In the genomic region with DNA sequence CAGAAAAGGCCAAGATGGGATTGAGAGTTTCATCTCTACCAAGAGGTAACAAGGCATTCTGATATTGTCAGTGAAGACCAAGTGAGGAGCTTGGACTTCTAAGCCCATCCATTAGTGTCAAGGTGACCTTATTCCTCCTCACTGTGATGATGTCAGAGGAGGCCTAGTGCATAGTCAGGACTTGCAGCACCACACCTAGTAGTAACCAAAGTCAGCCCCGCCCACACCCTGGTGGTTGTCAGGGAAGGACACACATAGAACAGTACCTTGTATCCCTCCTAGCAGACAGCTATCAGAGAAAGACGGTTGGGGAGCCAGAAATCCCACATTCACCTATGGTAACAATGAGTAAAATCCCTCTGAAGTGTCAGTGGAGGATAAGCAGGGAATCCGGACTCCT, we compare ENCODE assay signal across 1 cellular context.
TF ChIP-seq lines count a peak whose summit lies in the region.

No MANE protein-coding gene starts in this region.

TF ChIP-seq in IMR-90, 13 proteins besides CTCF, POLR2A, EP300 and RAD21:
- TF ChIP-seq SMC3 (IDR thresholded peaks at IDR 0.05; ENCODE audit: low read depth, low read length) (no peak), CEBPB (IDR thresholded peaks at IDR 0.05; ENCODE audit: low read depth, low read length) (no peak), USF2 (IDR thresholded peaks at IDR 0.05; ENCODE audit: low read depth, low read length) (no peak)
